In the genomic region with DNA sequence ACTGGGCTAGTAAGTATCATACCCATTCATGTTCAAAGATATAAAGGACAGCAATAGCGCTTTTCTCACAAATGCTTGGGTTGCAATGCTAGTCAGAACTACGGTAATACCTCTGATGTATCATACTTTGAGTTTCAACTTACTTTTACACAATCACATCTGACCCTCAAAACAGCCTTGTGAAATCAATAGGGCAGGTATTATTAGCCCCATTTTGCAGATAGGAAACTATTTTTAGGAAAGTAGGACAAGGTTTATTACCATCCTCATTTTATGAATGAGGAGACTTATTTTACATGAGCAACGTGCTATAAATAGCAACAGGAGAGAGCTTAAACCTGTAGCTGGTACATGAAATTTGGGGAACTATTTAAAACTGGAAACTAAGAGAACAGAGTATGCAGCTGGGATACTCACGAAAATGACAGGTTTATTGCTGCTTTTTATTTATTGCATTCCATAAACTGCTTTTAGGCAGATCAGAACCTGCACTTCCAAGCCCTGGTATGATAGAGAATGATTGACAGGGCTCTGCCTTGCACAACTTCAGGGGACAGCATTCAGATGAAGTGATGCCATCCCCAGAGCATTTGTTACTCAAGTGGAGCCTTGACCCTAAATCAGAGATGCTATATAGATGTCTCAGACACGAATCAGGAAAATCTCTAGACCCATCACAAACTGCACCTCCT, we compare ENCODE assay signal across 1 cellular context.
A peak's percentile ranks its signal among the peaks of the same experiment; 100 is the strongest.
TF ChIP-seq lines count a peak whose summit lies in the region.

No MANE protein-coding gene starts in this region.

TF ChIP-seq in HepG2, 621 proteins besides CTCF, POLR2A, EP300 and RAD21 (continued from another document):
- TF ChIP-seq, protein P1, sequence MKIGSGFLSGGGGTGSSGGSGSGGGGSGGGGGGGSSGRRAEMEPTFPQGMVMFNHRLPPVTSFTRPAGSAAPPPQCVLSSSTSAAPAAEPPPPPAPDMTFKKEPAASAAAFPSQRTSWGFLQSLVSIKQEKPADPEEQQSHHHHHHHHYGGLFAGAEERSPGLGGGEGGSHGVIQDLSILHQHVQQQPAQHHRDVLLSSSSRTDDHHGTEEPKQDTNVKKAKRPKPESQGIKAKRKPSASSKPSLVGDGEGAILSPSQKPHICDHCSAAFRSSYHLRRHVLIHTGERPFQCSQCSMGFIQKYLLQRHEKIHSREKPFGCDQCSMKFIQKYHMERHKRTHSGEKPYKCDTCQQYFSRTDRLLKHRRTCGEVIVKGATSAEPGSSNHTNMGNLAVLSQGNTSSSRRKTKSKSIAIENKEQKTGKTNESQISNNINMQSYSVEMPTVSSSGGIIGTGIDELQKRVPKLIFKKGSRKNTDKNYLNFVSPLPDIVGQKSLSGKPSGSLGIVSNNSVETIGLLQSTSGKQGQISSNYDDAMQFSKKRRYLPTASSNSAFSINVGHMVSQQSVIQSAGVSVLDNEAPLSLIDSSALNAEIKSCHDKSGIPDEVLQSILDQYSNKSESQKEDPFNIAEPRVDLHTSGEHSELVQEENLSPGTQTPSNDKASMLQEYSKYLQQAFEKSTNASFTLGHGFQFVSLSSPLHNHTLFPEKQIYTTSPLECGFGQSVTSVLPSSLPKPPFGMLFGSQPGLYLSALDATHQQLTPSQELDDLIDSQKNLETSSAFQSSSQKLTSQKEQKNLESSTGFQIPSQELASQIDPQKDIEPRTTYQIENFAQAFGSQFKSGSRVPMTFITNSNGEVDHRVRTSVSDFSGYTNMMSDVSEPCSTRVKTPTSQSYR (CRISPR knock-in tag; IDR thresholded peaks at IDR 0.05; ENCODE audit: borderline replicate concordance): no peak
- TF ChIP-seq PTBP1 (IDR thresholded peaks at IDR 0.05; ENCODE audit: low read depth, low read length, poor library complexity, severe bottlenecking) (no peak), JUN (CRISPR knock-in tag; IDR thresholded peaks at IDR 0.05) (no peak), PBX2 (CRISPR knock-in tag; IDR thresholded peaks at IDR 0.05) (peak; percentile 79), TARDBP (CRISPR knock-in tag; IDR thresholded peaks at IDR 0.05) (no peak), ZFY (CRISPR knock-in tag; IDR thresholded peaks at IDR 0.05) (no peak), ZBTB38 (CRISPR knock-in tag; IDR thresholded peaks at IDR 0.05) (no peak), CEBPB (IDR thresholded peaks at IDR 0.05; ENCODE audit: borderline replicate concordance, low read depth, low read length) (peak; percentile 86), HMGXB4 (CRISPR knock-in tag; IDR thresholded peaks at IDR 0.05; ENCODE audit: borderline replicate concordance in 1 of 2, low read depth in 1 of 2) (no peak)
- TF ChIP-seq, protein P2, sequence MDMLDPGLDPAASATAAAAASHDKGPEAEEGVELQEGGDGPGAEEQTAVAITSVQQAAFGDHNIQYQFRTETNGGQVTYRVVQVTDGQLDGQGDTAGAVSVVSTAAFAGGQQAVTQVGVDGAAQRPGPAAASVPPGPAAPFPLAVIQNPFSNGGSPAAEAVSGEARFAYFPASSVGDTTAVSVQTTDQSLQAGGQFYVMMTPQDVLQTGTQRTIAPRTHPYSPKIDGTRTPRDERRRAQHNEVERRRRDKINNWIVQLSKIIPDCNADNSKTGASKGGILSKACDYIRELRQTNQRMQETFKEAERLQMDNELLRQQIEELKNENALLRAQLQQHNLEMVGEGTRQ (IDR thresholded peaks at IDR 0.05; ENCODE audit: low read depth, low read length): no peak
- TF ChIP-seq, protein P2 (CRISPR knock-in tag; IDR thresholded peaks at IDR 0.05; ENCODE audit: borderline replicate concordance): no peak
